In genomic region chr22:29203456-29203855, GRCh38 we compare ENCODE assay signal across 17 cellular contexts. TPM values are rescaled to one million over a fixed set of nuclear protein-coding genes. Genes with fewer than 3 reads are reported as not detected.
DNase-seq lines count a peak whose midpoint lies in the region; TF ChIP-seq lines count a peak whose summit lies in the region.
"Had no signal": no experiment of that assay in that cellular context is flagged by ENCODE, and none has a peak within 500 bp of the region (broad histone marks: within the 10 kb centered on the region; RNA-seq: fewer than 3 reads in every experiment).

No MANE protein-coding gene starts in this region.

- POLR2A ChIA-PET in HEK293 (lab: Yijun Ruan, JAX), result interaction anchor here (0.5 kb wide), 1 partner anchor 251 kb away, joined by 4 read pairs; no protein-coding TSS in a partner anchor

- no peak for TF ChIP-seq CTCF in HEK293 (tag by site-specific recombination; IDR thresholded peaks at IDR 0.05)
- TF ChIP-seq CTCF in nephron (IDR thresholded peaks at IDR 0.05; ENCODE audit: unreplicated experiment in 3 of 3), result no peak

- peaks cover 27% of the 10 kb centered on the region for H3K4me1 Mint-ChIP-seq in activated T-helper 2 cell treated with anti-CD3 and anti-CD28 coated beads, Interferon-gamma antibody, Interleukin-2, Interleukin-4, amounts not matched to agents 10 μg/mL and 5 μg/mL and 100 μg/mL, durations not matched to agents 14 hours and 24 hours and 36 hours (ENCODE audit: low read depth)
- peaks cover 29% of the 10 kb centered on the region for H3K4me1 Mint-ChIP-seq in nephron

- CTCF ChIA-PET in HEK293 (lab: Yijun Ruan, JAX), result interaction anchor here (0.6 to 5.5 kb wide), 9 partner anchors 10 to 1170 kb away, joined by 3 to 44 read pairs (median 4); no protein-coding TSS in a partner anchor

- H3K36me3 Mint-ChIP-seq in activated T-helper 2 cell treated with anti-CD3 and anti-CD28 coated beads, Interferon-gamma antibody, Interleukin-2, Interleukin-4, amounts not matched to agents 10 μg/mL and 5 μg/mL and 100 μg/mL, durations not matched to agents 14 hours and 24 hours and 36 hours (ENCODE audit: low read depth), result no peaks in the 10 kb centered on the region
- no peaks in the 10 kb centered on the region for H3K36me3 Mint-ChIP-seq in nephron (ENCODE audit: low read depth)

- no peaks in the 10 kb centered on the region for H3K4me1 ChIP-seq in HEK293 (ENCODE audit: control insufficient read depth, insufficient read depth, low read length)
- H3K4me1 ChIP-seq: breast epithelium had no signal

- no peaks in the 10 kb centered on the region for H3K9me3 Mint-ChIP-seq in activated T-helper 2 cell treated with anti-CD3 and anti-CD28 coated beads, Interferon-gamma antibody, Interleukin-2, Interleukin-4, amounts not matched to agents 10 μg/mL and 5 μg/mL and 100 μg/mL, durations not matched to agents 14 hours and 24 hours and 36 hours
- no peaks in the 10 kb centered on the region for H3K9me3 Mint-ChIP-seq in nephron
- H3K9me3 Mint-ChIP-seq: activated T-helper 17 cell treated with anti-CD3 and anti-CD28 coated beads, Interleukin-2, amount 50 U/mL, for 72 hours; dendritic cell treated with granulocyte-macrophage colony-stimulating factor and Interleukin-4, amounts not matched to agents 40 ng/mL and 50 ng/mL, for 4 days had no signal

- H3K27me3 Mint-ChIP-seq in activated T-helper 2 cell treated with anti-CD3 and anti-CD28 coated beads, Interferon-gamma antibody, Interleukin-2, Interleukin-4, amounts not matched to agents 10 μg/mL and 5 μg/mL and 100 μg/mL, durations not matched to agents 14 hours and 24 hours and 36 hours (ENCODE audit: low read depth), result peaks cover 42% of the 10 kb centered on the region
- H3K27me3 Mint-ChIP-seq in nephron (ENCODE audit: low read depth), result peaks cover 4% of the 10 kb centered on the region

- no peak overlapping the region for H3K27ac ChIP-seq in HEK293 (ENCODE audit: extremely low read depth, low read depth, low read length)

- H3K36me3 ChIP-seq in HEK293 (ENCODE audit: control insufficient read depth in 2 of 2, insufficient read depth in 1 of 2, low read length in 2 of 2), result no peaks in the 10 kb centered on the region
- H3K36me3 ChIP-seq: breast epithelium, MG63 had no signal

- H3K4me3 Mint-ChIP-seq in activated T-helper 2 cell treated with anti-CD3 and anti-CD28 coated beads, Interferon-gamma antibody, Interleukin-2, Interleukin-4, amounts not matched to agents 10 μg/mL and 5 μg/mL and 100 μg/mL, durations not matched to agents 14 hours and 24 hours and 36 hours (ENCODE audit: low read depth), result no peak overlapping the region
- H3K4me3 Mint-ChIP-seq in nephron, result peak overlapping the region in 1 of 3 experiments; percentile 50
- H3K4me3 Mint-ChIP-seq: activated CD4-positive, alpha-beta T cell treated with anti-CD3 and anti-CD28 coated beads for 36 hours; dendritic cell treated with granulocyte-macrophage colony-stimulating factor and Interleukin-4, amounts not matched to agents 40 ng/mL and 50 ng/mL, for 4 days had no signal

- H3K27ac Mint-ChIP-seq in activated T-helper 2 cell treated with anti-CD3 and anti-CD28 coated beads, Interferon-gamma antibody, Interleukin-2, Interleukin-4, amounts not matched to agents 10 μg/mL and 5 μg/mL and 100 μg/mL, durations not matched to agents 14 hours and 24 hours and 36 hours, result peak overlapping the region; percentile 36
- peak overlapping the region in 2 of 3 experiments; percentile 70 to 93 for H3K27ac Mint-ChIP-seq in nephron
- H3K27ac Mint-ChIP-seq: dendritic cell treated with granulocyte-macrophage colony-stimulating factor and Interleukin-4, amounts not matched to agents 40 ng/mL and 50 ng/mL, for 4 days had no signal

- DNase-seq in activated T-helper 2 cell treated with anti-CD3 and anti-CD28 coated beads, Interferon-gamma antibody, Interleukin-2, Interleukin-4, amounts not matched to agents 10 μg/mL and 5 μg/mL and 100 μg/mL, durations not matched to agents 14 hours and 24 hours and 36 hours (ENCODE audit: low spot score), result no peak
- DNase-seq in cerebellum (ENCODE audit: low spot score) (no peak), activated T-cell treated with anti-CD3 and anti-CD28 coated beads for 4 hours (no peak)
- DNase-seq in stimulated activated CD4-positive, alpha-beta T cell treated with anti-CD3 and anti-CD28 coated beads, Interleukin-1b, Interleukin-23, amount 100 ng/mL, for 48 hours, result no peak
- DNase-seq: hippocampal formation, islet precursor cell, NCI-H1694 treated with DMSO at 0.1 percent for 48 hours, NCI-H345, occipital lobe had no signal

- peak overlapping the region; percentile 74; the same call in 1 of the 2 replicates for H3K4me3 ChIP-seq in GM08714 (ENCODE audit: low read length)
- H3K4me3 ChIP-seq in HEK293 (ENCODE audit: low read depth, low read length), result no peak overlapping the region
- H3K4me3 ChIP-seq: breast epithelium, MG63 had no signal

- no peaks in the 10 kb centered on the region for H3K9me3 ChIP-seq in HEK293 (ENCODE audit: control insufficient read depth, insufficient read depth, low read depth, low read length)
- H3K9me3 ChIP-seq: breast epithelium, MG63 had no signal

- intact Hi-C loops in activated T-helper 2 cell treated with anti-CD3 and anti-CD28 coated beads, Interferon-gamma antibody, Interleukin-2, Interleukin-4, amounts not matched to agents 10 μg/mL and 5 μg/mL and 100 μg/mL, durations not matched to agents 14 hours and 24 hours and 36 hours (cut with micrococcal nuclease), result loop anchor here (2.0 to 5.0 kb wide), 2 partner anchors 37 to 131 kb away; partner anchors contain the start of gene KREMEN1

TF ChIP-seq in HEK293, 187 proteins besides CTCF, POLR2A, EP300 and RAD21:
- TF ChIP-seq ZNF768 (tag by site-specific recombination; IDR thresholded peaks at IDR 0.05), result 0 out of 2 replicates have a peak, but pooled peaks have one; percentile 18
- TF ChIP-seq BCL11B (tag by site-specific recombination; IDR thresholded peaks at IDR 0.05; ENCODE audit: low read depth), result no peak

RNA-seq across cellular contexts. Expression of gene EMID1, which starts 2.2 kb away (rescaled TPM):
- total RNA-seq in activated T-helper 2 cell treated with anti-CD3 and anti-CD28 coated beads, Interferon-gamma antibody, Interleukin-2, Interleukin-4, amounts not matched to agents 10 μg/mL and 5 μg/mL and 100 μg/mL, durations not matched to agents 14 hours and 24 hours and 36 hours, result 0.23 TPM in 2 replicates
- total RNA-seq in cerebellum, result 8.0 TPM
- total RNA-seq: activated CD4-positive, alpha-beta T cell treated with anti-CD3 and anti-CD28 coated beads for 36 hours; activated T-helper 17 cell treated with anti-CD3 and anti-CD28 coated beads, Interleukin-2, amount 50 U/mL, for 72 hours had no signal
